9 cellular contexts compared by ENCODE assay signal in genomic region chr14:25039933-25040332, GRCh38. TPM values are rescaled to one million over a fixed set of nuclear protein-coding genes. Genes with fewer than 3 reads are reported as not detected.
"Had no signal": no experiment of that assay in that cellular context is flagged by ENCODE, and none has a peak within 500 bp of the region (broad histone marks: within the 10 kb centered on the region; RNA-seq: fewer than 3 reads in every experiment).

No MANE protein-coding gene starts in this region.

- DNase-seq: GDM1, GF-D8 had no signal

- H3K4me3 ChIP-seq: GM12878 had no signal

- FAIRE-seq: G401.6, GM12878, GM12891, GM12892, GM18507, GM19239 had no signal

RNA-seq across cellular contexts. Expression of gene STXBP6, which starts 10.0 kb away (rescaled TPM):
- total RNA-seq: G401 had no signal
